In genomic region chr4:706083-706633, GRCh38 we compare ENCODE assay signal across 8 cellular contexts. TPM values are rescaled to one million over a fixed set of nuclear protein-coding genes. Genes with fewer than 3 reads are reported as not detected.
DNase-seq lines count a peak whose midpoint lies in the region; ATAC-seq and TF ChIP-seq lines count a peak whose summit lies in the region.
"Not testable (repeated sequence)": the region's sequence is repeated elsewhere in the genome, so short reads cannot be mapped to it uniquely, and the experiment has no call there.
"Had no signal": no experiment of that assay in that cellular context is flagged by ENCODE, and none has a peak within 500 bp of the region (broad histone marks: within the 10 kb centered on the region; RNA-seq: fewer than 3 reads in every experiment).

No MANE protein-coding gene starts in this region.

- not testable (repeated sequence) for H3K9me3 ChIP-seq in heart left ventricle; mononuclear cell (ENCODE audit: low read depth, low read length); skeletal muscle satellite cell (replicated peaks; ENCODE audit: low read length)

- not testable (repeated sequence) for TF ChIP-seq POLR2A in heart left ventricle (IDR thresholded peaks at IDR 0.05)

- H3K4me1 ChIP-seq in heart left ventricle = peaks cover 5 to 36% (median 19%) of the 10 kb centered on the region in 12 donors
- H3K4me1 ChIP-seq in mononuclear cell (ENCODE audit: insufficient read depth, low read length) = peaks cover 48% of the 10 kb centered on the region
- peaks cover 28% of the 10 kb centered on the region for H3K4me1 ChIP-seq in skeletal muscle satellite cell (ENCODE audit: control insufficient read depth, insufficient read depth, low read length)

- not testable (repeated sequence) for H3K27ac Mint-ChIP-seq in activated CD4-positive, alpha-beta memory T cell treated with anti-CD3 and anti-CD28 coated beads, Interleukin-2, amount 10 ng/mL, durations not matched to agents 7 days and 5 days

- DNase-seq in GM06990 (ENCODE audit: extremely low read depth, insufficient read length); LNCaP clone FGC (ENCODE audit: low read depth); activated CD4-positive, alpha-beta memory T cell treated with anti-CD3 and anti-CD28 coated beads, Interleukin-2, amount 10 ng/mL, durations not matched to agents 7 days and 5 days; choroid plexus epithelial cell (ENCODE audit: low read depth); heart left ventricle: not testable (repeated sequence)

- peaks cover 23% of the 10 kb centered on the region for H3K36me3 Mint-ChIP-seq in activated CD4-positive, alpha-beta memory T cell treated with anti-CD3 and anti-CD28 coated beads, Interleukin-2, amount 10 ng/mL, durations not matched to agents 7 days and 5 days (ENCODE audit: low read depth)

- H3K27ac ChIP-seq in heart left ventricle = peak overlapping the region; percentile 28 to 97 (median 84)

- CTCF ChIA-PET in activated CD4-positive, alpha-beta memory T cell treated with anti-CD3 and anti-CD28 coated beads, Interleukin-2, amount 10 ng/mL, durations not matched to agents 7 days and 5 days (lab: Charles Lee) = not testable (repeated sequence)

- POLR2A ChIA-PET in activated CD4-positive, alpha-beta memory T cell treated with anti-CD3 and anti-CD28 coated beads, Interleukin-2, amount 10 ng/mL, durations not matched to agents 7 days and 5 days (lab: Charles Lee) = not testable (repeated sequence)

- H3K27me3 Mint-ChIP-seq in activated CD4-positive, alpha-beta memory T cell treated with anti-CD3 and anti-CD28 coated beads, Interleukin-2, amount 10 ng/mL, durations not matched to agents 7 days and 5 days = not testable (repeated sequence)

- H3K4me2 ChIP-seq in skeletal muscle satellite cell (ENCODE audit: low read length) = peak overlapping the region; percentile 92

- H3K4me3 ChIP-seq in GM06990 (replicated peaks; ENCODE audit: low read depth, low read length) = peak overlapping the region; percentile 84
- peak overlapping the region; percentile 78 for H3K4me3 ChIP-seq in LNCaP clone FGC (ENCODE audit: low read depth, low read length)
- H3K4me3 ChIP-seq in choroid plexus epithelial cell (ENCODE audit: low read depth, low read length) = peak overlapping the region; percentile 69
- peak overlapping the region; percentile 66 to 99 (median 90) for H3K4me3 ChIP-seq in heart left ventricle
- H3K4me3 ChIP-seq in mononuclear cell (ENCODE audit: low read length) = peak overlapping the region; percentile 80
- peak overlapping the region; percentile 91 for H3K4me3 ChIP-seq in skeletal muscle satellite cell (ENCODE audit: low read length)

- H3K9ac ChIP-seq in skeletal muscle satellite cell (ENCODE audit: low read depth, low read length) = peak overlapping the region; percentile 100

- not testable (repeated sequence) for H3K36me3 ChIP-seq in GM06990 (ENCODE audit: control insufficient read depth, insufficient read depth, low read length); heart left ventricle; skeletal muscle satellite cell (ENCODE audit: insufficient read depth, low read length)

- H3K4me3 Mint-ChIP-seq in activated CD4-positive, alpha-beta memory T cell treated with anti-CD3 and anti-CD28 coated beads, Interleukin-2, amount 10 ng/mL, durations not matched to agents 7 days and 5 days = peak overlapping the region; percentile 27

- ATAC-seq in heart left ventricle = not testable (repeated sequence)

- not testable (repeated sequence) for TF ChIP-seq CTCF in GM06990 (IDR thresholded peaks at IDR 0.05; ENCODE audit: insufficient read depth, low read length, poor library complexity, severe bottlenecking); LNCaP clone FGC (IDR thresholded peaks at IDR 0.05; ENCODE audit: control insufficient read depth, extremely low read depth, insufficient read depth); choroid plexus epithelial cell (conservative IDR thresholded peaks at IDR 0.05; ENCODE audit: low read depth, low read length); heart left ventricle (IDR thresholded peaks at IDR 0.05)

- not testable (repeated sequence) for H3K9me3 Mint-ChIP-seq in activated CD4-positive, alpha-beta memory T cell treated with anti-CD3 and anti-CD28 coated beads, Interleukin-2, amount 10 ng/mL, durations not matched to agents 7 days and 5 days

- intact Hi-C loops in heart left ventricle (cut with DNase I) = not testable (repeated sequence)

- WGBS in heart left ventricle, 4 donors = 3 to 7% (median 3%) methylated on average over 10 to 21 of the region's 21 CpGs

- H3K27me3 ChIP-seq in GM06990 (replicated peaks; ENCODE audit: control insufficient read depth, insufficient read depth, low read length); heart left ventricle; mononuclear cell (ENCODE audit: insufficient read depth, low read length); skeletal muscle satellite cell (ENCODE audit: control insufficient read depth, insufficient read depth, low read length): not testable (repeated sequence)

- peaks cover 19% of the 10 kb centered on the region for H3K4me1 Mint-ChIP-seq in activated CD4-positive, alpha-beta memory T cell treated with anti-CD3 and anti-CD28 coated beads, Interleukin-2, amount 10 ng/mL, durations not matched to agents 7 days and 5 days

RNA-seq across cellular contexts. Expression of gene PCGF3, which starts 0.5 kb away (rescaled TPM):
- 10 to 100 TPM; 51.5 to 52.1 TPM for total RNA-seq in activated CD4-positive, alpha-beta memory T cell treated with anti-CD3 and anti-CD28 coated beads, Interleukin-2, amount 10 ng/mL, durations not matched to agents 7 days and 5 days
- total RNA-seq in heart left ventricle (10 to 100 TPM; 16.2 to 45.7 (median 21.8) TPM), mononuclear cell (49.7 TPM)
- 10 to 100 TPM; 24.7 to 26.6 TPM for polyA plus RNA-seq in heart left ventricle
- total RNA-seq in skeletal muscle satellite cell (2012; rRNA removed) = 25.9 and 31.0 TPM in 2 replicates

RNA-seq across cellular contexts. Expression of gene SLC49A3, which starts 17.2 kb away (rescaled TPM):
- under 1 TPM in 1 of 2 experiments, not detected in 1; 0.40 TPM for total RNA-seq in activated CD4-positive, alpha-beta memory T cell treated with anti-CD3 and anti-CD28 coated beads, Interleukin-2, amount 10 ng/mL, durations not matched to agents 7 days and 5 days
- total RNA-seq in heart left ventricle (10 to 100 TPM in 3 of 9 donors, 1 to 10 TPM in 6; 5.6 to 20.5 (median 8.9) TPM), mononuclear cell (2.9 TPM)
- polyA plus RNA-seq in heart left ventricle = 1 to 10 TPM; 5.2 to 9.8 TPM
- total RNA-seq in skeletal muscle satellite cell (2012; rRNA removed) = 10.5 and 10.6 TPM in 2 replicates
- total RNA-seq: M059J had no signal

RNA-seq across cellular contexts. Expression of gene MYL5, which starts 31.8 kb away (rescaled TPM):
- 10 to 100 TPM; 14.0 to 16.2 TPM for total RNA-seq in activated CD4-positive, alpha-beta memory T cell treated with anti-CD3 and anti-CD28 coated beads, Interleukin-2, amount 10 ng/mL, durations not matched to agents 7 days and 5 days
- total RNA-seq in heart left ventricle (10 to 100 TPM in 2 of 9 donors, 1 to 10 TPM in 7; 1.4 to 12.9 (median 5.6) TPM), mononuclear cell (9.3 TPM)
- polyA plus RNA-seq in heart left ventricle = 1 to 10 TPM; 2.0 to 4.4 TPM
- total RNA-seq in skeletal muscle satellite cell (2012; rRNA removed) = 9.9 and 15.5 TPM in 2 replicates

RNA-seq across cellular contexts. Expression of gene ATP5ME, which starts 32.1 kb away (rescaled TPM):
- total RNA-seq in activated CD4-positive, alpha-beta memory T cell treated with anti-CD3 and anti-CD28 coated beads, Interleukin-2, amount 10 ng/mL, durations not matched to agents 7 days and 5 days = 100 to 1,000 TPM; 205 TPM
- 100 to 1,000 TPM; 210 to 906 (median 800) TPM for total RNA-seq in heart left ventricle
- 1,000 to 10,000 TPM in 1 of 2 donors, 100 to 1,000 TPM in 1; 552 to 2,413 TPM for polyA plus RNA-seq in heart left ventricle
- total RNA-seq in mononuclear cell = 39.3 TPM
- total RNA-seq in skeletal muscle satellite cell (2012; rRNA removed) = 87.2 and 96.1 TPM in 2 replicates
